In genomic region chr18:51569561-51569960, GRCh38 we compare ENCODE assay signal across 21 cellular contexts.
"Had no signal": no experiment of that assay in that cellular context is flagged by ENCODE, and none has a peak within 500 bp of the region (broad histone marks: within the 10 kb centered on the region; RNA-seq: fewer than 3 reads in every experiment).

No MANE protein-coding gene starts in this region.

- DNase-seq: activated CD4-positive, alpha-beta memory T cell treated with anti-CD3 and anti-CD28 coated beads for 36 hours; activated CD4-positive, alpha-beta T cell treated with anti-CD3 and anti-CD28 coated beads, Interleukin-2, amount 10 ng/mL, durations not matched to agents 7 days and 5 days; activated CD4-positive, CD25-positive, alpha-beta regulatory T cell; activated CD8-positive, alpha-beta memory T cell treated with anti-CD3 and anti-CD28 coated beads for 24 hours; activated gamma-delta T cell; activated naive CD4-positive, alpha-beta T cell treated with anti-CD3 and anti-CD28 coated beads for 36 hours; activated T-cell treated with anti-CD3 and anti-CD28 coated beads, Interleukin-2, amount 50 U/mL, for 4 hours; amygdala; MG63; NCI-H1930; NCI-H2171; NCI-H2227 treated with DMSO at 0.1 percent for 48 hours; NCI-H446 treated with DMSO at 0.1 percent for 48 hours; NCI-H524 treated with DMSO at 0.1 percent for 48 hours; NCI-H748 treated with DMSO at 0.1 percent for 48 hours; PC-3; SIG-M5; T-helper 1 cell had no signal

- H3K4me3 ChIP-seq: MG63, SK-N-MC had no signal

- H3K36me3 ChIP-seq: MG63 had no signal

- ATAC-seq: activated T-cell treated with anti-CD3 and anti-CD28 coated beads, Interleukin-2, amount 50 U/mL, for 4 hours; activated T-helper 17 cell treated with anti-CD3 and anti-CD28 coated beads, Interleukin-2, amount 50 U/mL, for 72 hours; PC-3 had no signal

- H3K27me3 ChIP-seq: MG63 had no signal

- H3K9me3 ChIP-seq: MG63 had no signal

- H3K27ac ChIP-seq: SK-N-MC, VCaP had no signal
